In genomic region chr10:14562197-14562596, GRCh38 we compare ENCODE assay signal across 11 cellular contexts.
DNase-seq lines count a peak whose midpoint lies in the region; ATAC-seq and TF ChIP-seq lines count a peak whose summit lies in the region.
"Had no signal": no experiment of that assay in that cellular context is flagged by ENCODE, and none has a peak within 500 bp of the region (broad histone marks: within the 10 kb centered on the region; RNA-seq: fewer than 3 reads in every experiment).

No MANE protein-coding gene starts in this region.

- H3K27me3 ChIP-seq in right lobe of liver: no peaks in the 10 kb centered on the region
- H3K27me3 ChIP-seq in colonic mucosa: no peaks in the 10 kb centered on the region
- H3K27me3 ChIP-seq: uterus had no signal

- H3K4me3 ChIP-seq in right lobe of liver (no peak overlapping the region), colonic mucosa (no peak overlapping the region)
- H3K4me3 ChIP-seq: uterus had no signal

- H3K9ac ChIP-seq in colonic mucosa (ENCODE audit: low read depth in 2 of 2, low read length in 2 of 2): no peak overlapping the region

- CTCF ChIA-PET in activated CD4-positive, alpha-beta memory T cell treated with anti-CD3 and anti-CD28 coated beads for 36 hours (lab: Charles Lee): interaction anchor here (1.0 to 2.7 kb wide), 9 partner anchors 9 to 276 kb away, joined by 3 to 11 read pairs (median 5); partner anchors contain the start of genes CDNF, HSPA14 and MSANTD7

- no peak for TF ChIP-seq POLR2A in right lobe of liver (IDR thresholded peaks at IDR 0.05)

- peak; percentile 54 to 59 for ATAC-seq in activated T-cell treated with anti-CD3 and anti-CD28 coated beads, Interleukin-2, amount 50 U/mL, for 72 hours (replicated peaks in 1 of 2)
- ATAC-seq in right lobe of liver (no peak), HG03045 (IDR thresholded peaks at IDR 0.05; ENCODE audit: unreplicated experiment) (no peak)

- H3K4me1 ChIP-seq in right lobe of liver: peaks cover 0 to 80% (median 26%) of the 10 kb centered on the region in 4 donors
- no peaks in the 10 kb centered on the region for H3K4me1 ChIP-seq in colonic mucosa
- H3K4me1 ChIP-seq: uterus had no signal

- TF ChIP-seq CTCF in right lobe of liver (IDR thresholded peaks at IDR 0.05): no peak
- no peak for TF ChIP-seq CTCF in colonic mucosa (IDR thresholded peaks at IDR 0.05)

- H3K4me1 Mint-ChIP-seq in activated T-cell treated with anti-CD3 and anti-CD28 coated beads, Interleukin-2, amount 50 U/mL, for 72 hours (ENCODE audit: low read depth): peaks cover 98% of the 10 kb centered on the region
- H3K4me1 Mint-ChIP-seq in activated CD4-positive, alpha-beta memory T cell treated with anti-CD3 and anti-CD28 coated beads for 36 hours (ENCODE audit: low read depth): peaks cover 91% of the 10 kb centered on the region

- peaks cover 4 to 5% of the 10 kb centered on the region in 2 donors for H3K9me3 Mint-ChIP-seq in activated T-cell treated with anti-CD3 and anti-CD28 coated beads, Interleukin-2, amount 50 U/mL, for 72 hours
- H3K9me3 Mint-ChIP-seq in activated CD4-positive, alpha-beta memory T cell treated with anti-CD3 and anti-CD28 coated beads for 36 hours: no peaks in the 10 kb centered on the region

- peaks cover 12 to 31% of the 10 kb centered on the region in 2 donors for H3K36me3 Mint-ChIP-seq in activated T-cell treated with anti-CD3 and anti-CD28 coated beads, Interleukin-2, amount 50 U/mL, for 72 hours (ENCODE audit: insufficient read depth in 2 of 2)
- peaks cover 25% of the 10 kb centered on the region for H3K36me3 Mint-ChIP-seq in activated CD4-positive, alpha-beta memory T cell treated with anti-CD3 and anti-CD28 coated beads for 36 hours

- no peaks in the 10 kb centered on the region for H3K9me3 ChIP-seq in right lobe of liver
- H3K9me3 ChIP-seq in colonic mucosa: no peaks in the 10 kb centered on the region
- H3K9me3 ChIP-seq: uterus had no signal

- H3K27ac Mint-ChIP-seq in activated T-cell treated with anti-CD3 and anti-CD28 coated beads, Interleukin-2, amount 50 U/mL, for 72 hours: peak overlapping the region; percentile 96
- peak overlapping the region; percentile 90 for H3K27ac Mint-ChIP-seq in activated CD4-positive, alpha-beta memory T cell treated with anti-CD3 and anti-CD28 coated beads for 36 hours

- POLR2A ChIA-PET in activated CD4-positive, alpha-beta memory T cell treated with anti-CD3 and anti-CD28 coated beads for 36 hours (lab: Charles Lee): interaction anchor here (1.0 to 2.8 kb wide), 8 partner anchors 10 to 275 kb away, joined by 3 to 11 read pairs (median 6); partner anchors contain the start of genes CDNF, HSPA14 and MSANTD7

- no peaks in the 10 kb centered on the region for H3K27me3 Mint-ChIP-seq in activated T-cell treated with anti-CD3 and anti-CD28 coated beads, Interleukin-2, amount 50 U/mL, for 72 hours (ENCODE audit: low read depth)
- no peaks in the 10 kb centered on the region for H3K27me3 Mint-ChIP-seq in activated CD4-positive, alpha-beta memory T cell treated with anti-CD3 and anti-CD28 coated beads for 36 hours

- H3K4me3 Mint-ChIP-seq in activated T-cell treated with anti-CD3 and anti-CD28 coated beads, Interleukin-2, amount 50 U/mL, for 72 hours: peak overlapping the region; percentile 78 to 94
- H3K4me3 Mint-ChIP-seq in activated CD4-positive, alpha-beta memory T cell treated with anti-CD3 and anti-CD28 coated beads for 36 hours: peak overlapping the region; percentile 49

- intact Hi-C loops in activated CD4-positive, alpha-beta memory T cell treated with anti-CD3 and anti-CD28 coated beads for 36 hours (cut with micrococcal nuclease): loop anchor here (1.0 to 10.0 kb wide), 5 partner anchors 9 to 390 kb away; partner anchors contain the start of genes DCLRE1C and SUV39H2
- intact Hi-C loops in right lobe of liver (cut with DNase I) (no loop called here), colonic mucosa (cut with DNase I) (no loop called here)

- H3K36me3 ChIP-seq in right lobe of liver (no peaks in the 10 kb centered on the region), colonic mucosa (no peaks in the 10 kb centered on the region)
- H3K36me3 ChIP-seq: uterus had no signal

- H3K27ac ChIP-seq in right lobe of liver: peak overlapping the region; percentile 60 to 92 (median 87)
- peak overlapping the region; percentile 53 for H3K27ac ChIP-seq in temporal lobe (ENCODE audit: low read depth, low read length)
- no peak overlapping the region for H3K27ac ChIP-seq in colonic mucosa
- H3K27ac ChIP-seq: uterus had no signal

- DNase-seq in activated T-cell treated with anti-CD3 and anti-CD28 coated beads, Interleukin-2, amount 50 U/mL, for 72 hours: no peak
- DNase-seq in activated T-cell treated with anti-CD3 and anti-CD28 coated beads for 4 hours (no peak), right lobe of liver (no peak), colonic mucosa (no peak), medulla oblongata (ENCODE audit: extremely low spot score) (no peak)
- DNase-seq in activated CD4-positive, alpha-beta memory T cell treated with anti-CD3 and anti-CD28 coated beads for 36 hours: no peak
- DNase-seq: EL, NCI-H2081 treated with DMSO at 0.1 percent for 48 hours, uterus had no signal

Comparison
In these comparisons a context has a peak if more than half of its experiments do, and no peak if none do; other contexts are left out.
1. ATAC-seq: peak in activated T-cell treated with anti-CD3 and anti-CD28 coated beads, Interleukin-2, amount 50 U/mL, for 72 hours (2 of 2); none in right lobe of liver (0 of 4) and HG03045 (single experiment).